13 cellular contexts compared by ENCODE assay signal in the genomic region with DNA sequence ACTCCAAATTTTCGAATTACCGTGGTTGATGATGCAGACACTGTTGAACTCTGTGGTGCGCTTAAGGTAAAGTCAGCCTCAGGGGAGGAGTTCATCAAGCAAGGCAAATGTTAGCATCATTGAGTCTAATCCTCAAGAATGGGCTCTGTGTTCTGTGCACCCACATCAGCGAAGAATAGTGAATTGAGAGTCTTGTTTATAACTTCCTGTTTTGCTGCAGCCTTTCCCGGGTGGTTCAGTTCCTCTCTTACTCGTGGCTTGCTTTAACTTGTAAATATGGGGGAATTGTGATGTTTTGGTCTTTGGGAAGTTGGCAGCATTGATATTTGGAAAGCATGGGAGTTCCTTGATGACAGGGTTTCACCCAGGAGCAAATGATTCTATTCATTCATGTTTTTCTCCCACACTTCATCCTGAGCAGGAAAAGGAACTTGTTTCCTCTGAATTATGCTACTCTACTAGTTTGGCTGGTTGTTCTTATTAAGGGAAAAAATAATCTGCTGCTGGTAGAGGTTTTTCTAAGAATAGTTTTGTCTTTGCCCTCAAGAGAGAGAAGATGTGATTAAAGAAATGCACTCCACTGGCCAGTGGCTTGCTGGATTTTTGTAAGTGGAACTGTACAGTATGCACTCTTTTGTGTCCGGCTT. TPM values are rescaled to one million over a fixed set of nuclear protein-coding genes. Genes with fewer than 3 reads are reported as not detected.
A peak's percentile ranks its signal among the peaks of the same experiment; 100 is the strongest.
DNase-seq lines count a peak whose midpoint lies in the region; ATAC-seq, FAIRE-seq and TF ChIP-seq lines count a peak whose summit lies in the region.
"Had no signal": no experiment of that assay in that cellular context is flagged by ENCODE, and none has a peak within 500 bp of the region (broad histone marks: within the 10 kb centered on the region; RNA-seq: fewer than 3 reads in every experiment).

No MANE protein-coding gene starts in this region.

- no peaks in the 10 kb centered on the region for H3K79me2 ChIP-seq in osteoblast (ENCODE audit: insufficient read depth, low read length)

- H3K4me2 ChIP-seq in osteoblast (ENCODE audit: insufficient read depth, low read length) = no peak overlapping the region

- ATAC-seq in HG02763 (IDR thresholded peaks at IDR 0.05; ENCODE audit: unreplicated experiment) = no peak

- H4K20me1 ChIP-seq in osteoblast (ENCODE audit: insufficient read depth, low read length) = no peaks in the 10 kb centered on the region

- H3K36me3 ChIP-seq in bronchial epithelial cell (ENCODE audit: control insufficient read depth, insufficient read depth, low read length) (no peaks in the 10 kb centered on the region), osteoblast (ENCODE audit: insufficient read depth, low read length) (no peaks in the 10 kb centered on the region)

- TF ChIP-seq CTCF in bronchial epithelial cell (IDR thresholded peaks at IDR 0.05; ENCODE audit: insufficient read depth, low read length, severe bottlenecking) (no peak), osteoblast (IDR thresholded peaks at IDR 0.05; ENCODE audit: extremely low read depth, low read depth, low read length) (no peak)

- H3K4me3 ChIP-seq in bronchial epithelial cell (ENCODE audit: low read depth, low read length) (no peak overlapping the region), osteoblast (ENCODE audit: insufficient read depth, low read length) (no peak overlapping the region)
- H3K4me3 ChIP-seq: vagina had no signal

- no peaks in the 10 kb centered on the region for H3K27me3 ChIP-seq in bronchial epithelial cell (ENCODE audit: control insufficient read depth, insufficient read depth, low read length)
- no peaks in the 10 kb centered on the region for H3K27me3 ChIP-seq in osteoblast (ENCODE audit: insufficient read depth, low read length)
- H3K27me3 ChIP-seq: vagina had no signal

- no peak overlapping the region for H3K27ac ChIP-seq in osteoblast (ENCODE audit: low read depth, low read length)
- H3K27ac ChIP-seq: vagina had no signal

- H3K4me1 ChIP-seq in osteoblast (ENCODE audit: insufficient read depth, low read length) = peaks cover 8% of the 10 kb centered on the region
- H3K4me1 ChIP-seq: vagina had no signal

- FAIRE-seq in GM12891 (lab: Jason Lieb, UNC) = no peak
- no peak for FAIRE-seq in bronchial epithelial cell (lab: Jason Lieb, UNC)
- FAIRE-seq: endometrium had no signal

- DNase-seq in GM12891 (ENCODE audit: insufficient read length, low spot score) = no peak
- DNase-seq in NAMALWA (ENCODE audit: low spot score) = peak; percentile 28
- DNase-seq in bronchial epithelial cell (ENCODE audit: low read depth) = peak; percentile 27
- no peak for DNase-seq in osteoblast (ENCODE audit: insufficient read length, low spot score, missing footprints)
- DNase-seq in T-helper 1 cell = no peak
- no peak for DNase-seq in DMS114 treated with DMSO at 0.1 percent for 48 hours (lab: John Stamatoyannopoulos, UW; ENCODE audit: unreplicated experiment)
- no peak for DNase-seq in RKO (ENCODE audit: low spot score)
- DNase-seq: aorta; CD8-positive, alpha-beta memory T cell; NCI-H510A treated with DMSO at 0.1 percent for 48 hours had no signal

- H2AFZ ChIP-seq in osteoblast (ENCODE audit: low read length) = peak overlapping the region; percentile 67

- H3K9me3 ChIP-seq in osteoblast (ENCODE audit: low read depth, low read length) = no peaks in the 10 kb centered on the region
- H3K9me3 ChIP-seq: vagina had no signal

- no peak for TF ChIP-seq POLR2A in GM12891 (IDR thresholded peaks at IDR 0.05; ENCODE audit: low read depth, low read length)

TF ChIP-seq in GM12891, 5 proteins besides CTCF, POLR2A, EP300 and RAD21:
- TF ChIP-seq POLR2AphosphoS5 (IDR thresholded peaks at IDR 0.05; ENCODE audit: low read depth, low read length) (no peak), SPI1 (IDR thresholded peaks at IDR 0.05; ENCODE audit: low read depth, low read length) (peak; percentile 52; the same call in 1 of the 2 replicates)

RNA-seq across cellular contexts. Expression of a gene that starts 40.4 kb away (rescaled TPM):
- 0.42 TPM for polyA plus RNA-seq in GM12891 (2012; ENCODE audit: low read depth, missing spikeins)
- total RNA-seq in bronchial epithelial cell = 21.3 and 28.9 TPM in 2 replicates
- 10.1 and 11.5 TPM in 2 replicates for total RNA-seq in osteoblast

Comparison
In these comparisons a context has a peak if more than half of its experiments do, and no peak if none do; other contexts are left out.
1. DNase-seq: peak in NAMALWA (single experiment) and bronchial epithelial cell (single experiment); none in GM12891 (single experiment), osteoblast (single experiment), T-helper 1 cell (0 of 5), DMS114 treated with DMSO at 0.1 percent for 48 hours (single experiment) and RKO (single experiment).